24 cellular contexts compared by ENCODE assay signal in genomic region chr3:60114191-60114590, GRCh38.
A peak's percentile ranks its signal among the peaks of the same experiment; 100 is the strongest.
DNase-seq lines count a peak whose midpoint lies in the region; ATAC-seq and TF ChIP-seq lines count a peak whose summit lies in the region.
"Had no signal": no experiment of that assay in that cellular context is flagged by ENCODE, and none has a peak within 500 bp of the region (broad histone marks: within the 10 kb centered on the region; RNA-seq: fewer than 3 reads in every experiment).

No MANE protein-coding gene starts in this region.

- H3K27ac ChIP-seq in esophagus muscularis mucosa (replicated peaks in 1 of 4): no peak overlapping the region
- H3K27ac ChIP-seq: A549 had no signal

- peaks cover 3% of the 10 kb centered on the region for H3K36me3 Mint-ChIP-seq in activated T-helper 1 cell treated with anti-CD3 and anti-CD28 coated beads, Interleukin-12 subunit alpha, Interleukin-12 subunit beta, Interleukin-2, Interleukin-4 antibody, amounts not matched to agents 30 ng/mL and 10 ng/mL and 1 ng/mL, durations not matched to agents 14 hours and 24 hours and 36 hours (ENCODE audit: low read depth)

- H3K9me3 ChIP-seq in esophagus muscularis mucosa: no peaks in the 10 kb centered on the region
- H3K9me3 ChIP-seq: A549, Caco-2 had no signal

- TF ChIP-seq POLR2A in esophagus muscularis mucosa (IDR thresholded peaks at IDR 0.05; ENCODE audit: low read depth) (no peak), lower leg skin (IDR thresholded peaks at IDR 0.05) (no peak)

- H3K27ac Mint-ChIP-seq in activated T-helper 1 cell treated with anti-CD3 and anti-CD28 coated beads, Interleukin-12 subunit alpha, Interleukin-12 subunit beta, Interleukin-2, Interleukin-4 antibody, amounts not matched to agents 30 ng/mL and 10 ng/mL and 1 ng/mL, durations not matched to agents 14 hours and 24 hours and 36 hours: no peak overlapping the region
- H3K27ac Mint-ChIP-seq: CD4-positive, alpha-beta memory T cell; GM23338; H9; HFFc6 had no signal

- DNase-seq in Ammon's horn (ENCODE audit: low spot score): peak; percentile 39
- DNase-seq in esophagus muscularis mucosa (ENCODE audit: extremely low spot score): peak; percentile 3
- peak; percentile 27 for DNase-seq in inferior parietal cortex (ENCODE audit: extremely low spot score)
- DNase-seq in pons (ENCODE audit: low spot score): peak; percentile 92
- DNase-seq in lower leg skin (ENCODE audit: low spot score in 2 of 2): no peak
- no peak for DNase-seq in activated T-helper 1 cell treated with anti-CD3 and anti-CD28 coated beads, Interleukin-12 subunit alpha, Interleukin-12 subunit beta, Interleukin-2, Interleukin-4 antibody, amounts not matched to agents 30 ng/mL and 10 ng/mL and 1 ng/mL, durations not matched to agents 14 hours and 24 hours and 36 hours (ENCODE audit: low spot score)
- DNase-seq: 8988T; ACHN; AML-193; C1 segment of cervical spinal cord; Caco-2; CD4-positive, alpha-beta memory T cell; DMS 273 treated with DMSO at 0.1 percent for 48 hours; DMS79; EL; GDM1; H9; HFFc6 had no signal

- ATAC-seq in HG02678 (IDR thresholded peaks at IDR 0.05; ENCODE audit: unreplicated experiment) (no peak), HG03097 (IDR thresholded peaks at IDR 0.05; ENCODE audit: low FRiP score, unreplicated experiment) (no peak)
- ATAC-seq: A549, GM12878, GM23338, HCT116 had no signal

- 91% methylated on average over 1 of the region's 1 CpG for WGBS in esophagus muscularis mucosa
- 88 to 90% methylated on average over 1 of the region's 1 CpG for WGBS in lower leg skin, 2 donors

- H3K4me3 Mint-ChIP-seq in activated T-helper 1 cell treated with anti-CD3 and anti-CD28 coated beads, Interleukin-12 subunit alpha, Interleukin-12 subunit beta, Interleukin-2, Interleukin-4 antibody, amounts not matched to agents 30 ng/mL and 10 ng/mL and 1 ng/mL, durations not matched to agents 14 hours and 24 hours and 36 hours: no peak overlapping the region
- H3K4me3 Mint-ChIP-seq: CD4-positive, alpha-beta memory T cell; GM23338; H9; HFFc6 had no signal

- H3K4me3 ChIP-seq in esophagus muscularis mucosa (no peak overlapping the region), lower leg skin (ENCODE audit: low read depth, poor library complexity, severe bottlenecking) (no peak overlapping the region)
- H3K4me3 ChIP-seq: A549, GM12878, GM23338 had no signal

- TF ChIP-seq CTCF in esophagus muscularis mucosa (IDR thresholded peaks at IDR 0.05) (no peak), lower leg skin (IDR thresholded peaks at IDR 0.05) (no peak)

- H3K36me3 ChIP-seq in esophagus muscularis mucosa: no peaks in the 10 kb centered on the region

- H3K9me3 Mint-ChIP-seq in activated T-helper 1 cell treated with anti-CD3 and anti-CD28 coated beads, Interleukin-12 subunit alpha, Interleukin-12 subunit beta, Interleukin-2, Interleukin-4 antibody, amounts not matched to agents 30 ng/mL and 10 ng/mL and 1 ng/mL, durations not matched to agents 14 hours and 24 hours and 36 hours: peaks cover 5% of the 10 kb centered on the region
- H3K9me3 Mint-ChIP-seq: GM23338, H9 had no signal

- H3K27me3 ChIP-seq in esophagus muscularis mucosa: no peaks in the 10 kb centered on the region

- H3K27me3 Mint-ChIP-seq in activated T-helper 1 cell treated with anti-CD3 and anti-CD28 coated beads, Interleukin-12 subunit alpha, Interleukin-12 subunit beta, Interleukin-2, Interleukin-4 antibody, amounts not matched to agents 30 ng/mL and 10 ng/mL and 1 ng/mL, durations not matched to agents 14 hours and 24 hours and 36 hours (ENCODE audit: insufficient read depth): no peaks in the 10 kb centered on the region
- H3K27me3 Mint-ChIP-seq: CD4-positive, alpha-beta memory T cell had no signal

- no peaks in the 10 kb centered on the region for H3K4me1 Mint-ChIP-seq in activated T-helper 1 cell treated with anti-CD3 and anti-CD28 coated beads, Interleukin-12 subunit alpha, Interleukin-12 subunit beta, Interleukin-2, Interleukin-4 antibody, amounts not matched to agents 30 ng/mL and 10 ng/mL and 1 ng/mL, durations not matched to agents 14 hours and 24 hours and 36 hours (ENCODE audit: low read depth)
- H3K4me1 Mint-ChIP-seq: CD4-positive, alpha-beta memory T cell; GM23338; H9 had no signal

- no peak for TF ChIP-seq EP300 in esophagus muscularis mucosa (IDR thresholded peaks at IDR 0.05)

- no peaks in the 10 kb centered on the region for H3K4me1 ChIP-seq in esophagus muscularis mucosa
- H3K4me1 ChIP-seq: A549, Caco-2 had no signal

- intact Hi-C loops in esophagus muscularis mucosa (cut with DNase I): no loop called here
- intact Hi-C loops in lower leg skin (cut with DNase I; ENCODE audit: low total_unique reads): no loop called here
- intact Hi-C loops in activated T-helper 1 cell treated with anti-CD3 and anti-CD28 coated beads, Interleukin-12 subunit alpha, Interleukin-12 subunit beta, Interleukin-2, Interleukin-4 antibody, amounts not matched to agents 30 ng/mL and 10 ng/mL and 1 ng/mL, durations not matched to agents 14 hours and 24 hours and 36 hours (cut with micrococcal nuclease): no loop called here

Comparison
In these comparisons a context has a peak if more than half of its experiments do, and no peak if none do; other contexts are left out.
1. DNase-seq: peak in Ammon's horn (single experiment), esophagus muscularis mucosa (single experiment), inferior parietal cortex (single experiment) and pons (single experiment); none in lower leg skin (0 of 2) and activated T-helper 1 cell treated with anti-CD3 and anti-CD28 coated beads, Interleukin-12 subunit alpha, Interleukin-12 subunit beta, Interleukin-2, Interleukin-4 antibody, amounts not matched to agents 30 ng/mL and 10 ng/mL and 1 ng/mL, durations not matched to agents 14 hours and 24 hours and 36 hours (single experiment).